In the genomic region with DNA sequence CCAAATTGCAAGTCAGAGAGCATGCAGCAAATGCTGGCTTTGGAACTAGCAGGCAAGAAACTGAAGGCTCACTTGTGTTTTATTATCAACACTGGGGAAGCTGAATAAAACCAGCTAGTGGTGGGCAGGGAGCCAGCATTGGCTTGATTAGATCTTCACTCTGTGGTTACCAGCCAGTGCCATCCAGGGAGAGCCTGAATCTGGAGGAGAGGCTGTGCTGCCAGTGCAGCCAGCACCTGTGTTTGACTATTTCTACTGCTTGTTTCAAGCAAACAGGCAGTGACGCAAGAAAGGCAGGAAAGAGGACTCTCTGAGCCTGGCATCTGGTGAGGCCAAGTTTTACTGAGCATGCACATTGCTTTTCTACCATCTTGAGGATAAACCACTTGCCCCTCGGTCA, we compare ENCODE assay signal across 9 cellular contexts.
DNase-seq lines count a peak whose midpoint lies in the region; ATAC-seq and TF ChIP-seq lines count a peak whose summit lies in the region.
"Had no signal": no experiment of that assay in that cellular context is flagged by ENCODE, and none has a peak within 500 bp of the region (broad histone marks: within the 10 kb centered on the region; RNA-seq: fewer than 3 reads in every experiment).

No MANE protein-coding gene starts in this region.

- intact Hi-C loops in activated CD4-positive, alpha-beta T cell treated with anti-CD3 and anti-CD28 coated beads, Interleukin-2, amount 10 ng/mL, durations not matched to agents 24 days and 14 days (cut with micrococcal nuclease), result loop anchor here (5.0 kb wide), 1 partner anchor 138 kb away; no protein-coding TSS in a partner anchor

- ATAC-seq in GM18907 (IDR thresholded peaks at IDR 0.05; ENCODE audit: unreplicated experiment), result no peak

- no peak overlapping the region for H3K27ac Mint-ChIP-seq in activated CD4-positive, alpha-beta T cell treated with anti-CD3 and anti-CD28 coated beads, Interleukin-2, amount 10 ng/mL, durations not matched to agents 24 days and 14 days

- peaks cover 4% of the 10 kb centered on the region for H3K27me3 Mint-ChIP-seq in activated CD4-positive, alpha-beta T cell treated with anti-CD3 and anti-CD28 coated beads, Interleukin-2, amount 10 ng/mL, durations not matched to agents 24 days and 14 days

- peaks cover 9% of the 10 kb centered on the region for H3K4me1 Mint-ChIP-seq in activated CD4-positive, alpha-beta T cell treated with anti-CD3 and anti-CD28 coated beads, Interleukin-2, amount 10 ng/mL, durations not matched to agents 24 days and 14 days

- no peak overlapping the region for H3K4me3 Mint-ChIP-seq in activated CD4-positive, alpha-beta T cell treated with anti-CD3 and anti-CD28 coated beads, Interleukin-2, amount 10 ng/mL, durations not matched to agents 24 days and 14 days

- peak overlapping the region; percentile 35 for H3K27ac ChIP-seq in 22Rv1

- TF ChIP-seq CTCF in 22Rv1 (IDR thresholded peaks at IDR 0.05), result no peak

- peak; percentile 26 for DNase-seq in HuH-7 (ENCODE audit: low spot score)
- peak; percentile 97 for DNase-seq in RPMI8226
- peak; percentile 74 for DNase-seq in glomerular visceral epithelial cell (ENCODE audit: extremely low spot score)
- DNase-seq in NOMO-1 treated with DMSO at 0.1 percent for 48 hours (lab: John Stamatoyannopoulos, UW; ENCODE audit: unreplicated experiment), result no peak
- DNase-seq in activated CD4-positive, alpha-beta T cell treated with anti-CD3 and anti-CD28 coated beads, Interleukin-2, amount 10 ng/mL, durations not matched to agents 24 days and 14 days, result no peak
- no peak for DNase-seq in NCI-H526 treated with DMSO at 0.1 percent for 48 hours (lab: John Stamatoyannopoulos, UW)
- DNase-seq: activated CD8-positive, alpha-beta memory T cell treated with anti-CD3 and anti-CD28 coated beads for 24 hours had no signal

- H3K36me3 Mint-ChIP-seq in activated CD4-positive, alpha-beta T cell treated with anti-CD3 and anti-CD28 coated beads, Interleukin-2, amount 10 ng/mL, durations not matched to agents 24 days and 14 days (ENCODE audit: low read depth), result no peaks in the 10 kb centered on the region

- no peaks in the 10 kb centered on the region for H3K9me3 Mint-ChIP-seq in activated CD4-positive, alpha-beta T cell treated with anti-CD3 and anti-CD28 coated beads, Interleukin-2, amount 10 ng/mL, durations not matched to agents 24 days and 14 days

Comparison
In these comparisons a context has a peak if more than half of its experiments do, and no peak if none do; other contexts are left out.
1. DNase-seq: peak in HuH-7 (single experiment), RPMI8226 (single experiment) and glomerular visceral epithelial cell (single experiment); none in NOMO-1 treated with DMSO at 0.1 percent for 48 hours (single experiment), activated CD4-positive, alpha-beta T cell treated with anti-CD3 and anti-CD28 coated beads, Interleukin-2, amount 10 ng/mL, durations not matched to agents 24 days and 14 days (single experiment) and NCI-H526 treated with DMSO at 0.1 percent for 48 hours (single experiment).